In genomic region chr1:6080469-6080868, GRCh38 we compare ENCODE assay signal across 15 cellular contexts. TPM values are rescaled to one million over a fixed set of nuclear protein-coding genes. Genes with fewer than 3 reads are reported as not detected.
DNase-seq lines count a peak whose midpoint lies in the region; ATAC-seq, FAIRE-seq and TF ChIP-seq lines count a peak whose summit lies in the region.
"Had no signal": no experiment of that assay in that cellular context is flagged by ENCODE, and none has a peak within 500 bp of the region (broad histone marks: within the 10 kb centered on the region; RNA-seq: fewer than 3 reads in every experiment).

No MANE protein-coding gene starts in this region.

- H3K9ac ChIP-seq in IMR-90 (ENCODE audit: low read depth, low read length): no peak overlapping the region

- no peak overlapping the region for H3K23ac ChIP-seq in IMR-90 (ENCODE audit: low read depth, low read length)

- POLR2A ChIA-PET in IMR-90 (lab: Charles Lee; ENCODE audit: unreplicated experiment): no interaction called here

- no peak overlapping the region for H2AK5ac ChIP-seq in IMR-90 (ENCODE audit: low read depth, low read length)

- H2BK120ac ChIP-seq in IMR-90 (ENCODE audit: low read depth, low read length): no peak overlapping the region

- no peak for FAIRE-seq in D721Med (lab: Jason Lieb, UNC)

- no peak overlapping the region for H3K27ac ChIP-seq in IMR-90 (ENCODE audit: insufficient read depth, low read length)
- no peak overlapping the region for H3K27ac ChIP-seq in transverse colon
- H3K27ac ChIP-seq: suprapubic skin had no signal

- no peak overlapping the region for H2BK20ac ChIP-seq in IMR-90 (ENCODE audit: low read depth, low read length)

- no peaks in the 10 kb centered on the region for H3K79me1 ChIP-seq in IMR-90 (ENCODE audit: low read depth in 1 of 2, low read length in 2 of 2)

- intact Hi-C loops in IMR-90 (cut with micrococcal nuclease): no loop called here
- intact Hi-C loops in transverse colon (cut with DNase I; ENCODE audit: low total_unique reads): no loop called here
- intact Hi-C loops in lower leg skin (cut with DNase I; ENCODE audit: low total_unique reads): no loop called here

- TF ChIP-seq EP300 in transverse colon (IDR thresholded peaks at IDR 0.05; ENCODE audit: low read depth): no peak

- no peak overlapping the region for H2BK15ac ChIP-seq in IMR-90 (ENCODE audit: low read depth, low read length)

- TF ChIP-seq CTCF in D721Med (IDR thresholded peaks at IDR 0.05; ENCODE audit: insufficient read depth, missing control alignments) (peak; percentile 13), IMR-90 (conservative IDR thresholded peaks at IDR 0.05; ENCODE audit: low read depth, low read length) (0 out of 2 replicates have a peak, but pooled peaks have one; percentile 15), kidney epithelial cell (IDR thresholded peaks at IDR 0.05; ENCODE audit: insufficient read depth, low read length, poor library complexity, severe bottlenecking) (peak; percentile 21), transverse colon (IDR thresholded peaks at IDR 0.05) (no peak), lower leg skin (IDR thresholded peaks at IDR 0.05) (no peak)

- ATAC-seq in IMR-90 (ENCODE audit: low read depth): no peak
- no peak for ATAC-seq in GM21576 (IDR thresholded peaks at IDR 0.05; ENCODE audit: unreplicated experiment)
- ATAC-seq: activated CD8-positive, alpha-beta T cell treated with anti-CD3 and anti-CD28 coated beads, Interleukin-2, amount 10 ng/mL, durations not matched to agents 7 days and 5 days; mucosa of descending colon; T-helper 17 cell had no signal

- H2AK9ac ChIP-seq in IMR-90 (replicated peaks; ENCODE audit: low read depth, low read length, poor library complexity): no peak overlapping the region

- no peak overlapping the region for H3K4me2 ChIP-seq in IMR-90 (ENCODE audit: low read depth, low read length)

- no peak overlapping the region for H2BK5ac ChIP-seq in IMR-90 (ENCODE audit: low read depth, low read length, poor library complexity, severe bottlenecking)

- peaks cover 25% of the 10 kb centered on the region; the same call in 1 of the 2 replicates for H3K27me3 ChIP-seq in IMR-90 (ENCODE audit: control insufficient read depth, insufficient read depth, low read length)
- peaks cover 52% of the 10 kb centered on the region for H3K27me3 ChIP-seq in kidney epithelial cell (ENCODE audit: control insufficient read depth, insufficient read depth, low read length)
- H3K27me3 ChIP-seq in transverse colon: no peaks in the 10 kb centered on the region
- H3K27me3 ChIP-seq: suprapubic skin had no signal

- CTCF ChIA-PET in IMR-90 (lab: Yijun Ruan, JAX): no interaction called here

- no peak for TF ChIP-seq POLR2A in IMR-90 (IDR thresholded peaks at IDR 0.05; ENCODE audit: low read depth, low read length)
- no peak for TF ChIP-seq POLR2A in transverse colon (IDR thresholded peaks at IDR 0.05)
- no peak for TF ChIP-seq POLR2A in lower leg skin (IDR thresholded peaks at IDR 0.05)

- no peaks in the 10 kb centered on the region for H4K20me1 ChIP-seq in IMR-90 (ENCODE audit: insufficient read depth, low read length)

- no peak overlapping the region for H4K91ac ChIP-seq in IMR-90 (ENCODE audit: insufficient read depth, low read depth, low read length)

- H3K4ac ChIP-seq in IMR-90 (ENCODE audit: low read depth, low read length): no peak overlapping the region

- dilution Hi-C loops in IMR-90 (cut with HindIII; ENCODE audit: low sequenced_read_pairs, unreplicated experiment): no loop called here

- in situ Hi-C loops in IMR-90 (cut with MboI; ENCODE audit: low sequenced_read_pairs) (no loop called here), transverse colon (cut with MboI; ENCODE audit: low pct_ligation_motif_present in 1 of 4, low pct_unique_long_range_greater_than_20kb in 1 of 4, low sequenced_read_pairs in 3 of 4) (no loop called here)

- no peak overlapping the region for H2AFZ ChIP-seq in IMR-90 (replicated peaks; ENCODE audit: low read length, poor library complexity)

- no peaks in the 10 kb centered on the region for H3K4me1 ChIP-seq in IMR-90 (ENCODE audit: control insufficient read depth, insufficient read depth, low read length)
- peaks cover 0 to 20% (median 0%) of the 10 kb centered on the region in 4 donors for H3K4me1 ChIP-seq in transverse colon

- H3K9me3 ChIP-seq in IMR-90 (ENCODE audit: control insufficient read depth, insufficient read depth, low read length): no peaks in the 10 kb centered on the region
- no peaks in the 10 kb centered on the region for H3K9me3 ChIP-seq in transverse colon
- H3K9me3 ChIP-seq: mucosa of descending colon, suprapubic skin had no signal

- H3K4me3 ChIP-seq in IMR-90 (ENCODE audit: insufficient read depth, low read depth, low read length) (no peak overlapping the region), kidney epithelial cell (ENCODE audit: low read depth, low read length) (no peak overlapping the region), transverse colon (no peak overlapping the region), lower leg skin (ENCODE audit: low read depth, poor library complexity, severe bottlenecking) (no peak overlapping the region)
- H3K4me3 ChIP-seq: mucosa of descending colon, suprapubic skin had no signal

- H3K36me3 ChIP-seq in IMR-90 (ENCODE audit: control insufficient read depth, insufficient read depth, low read length): no peaks in the 10 kb centered on the region
- no peaks in the 10 kb centered on the region for H3K36me3 ChIP-seq in kidney epithelial cell (ENCODE audit: control insufficient read depth, insufficient read depth, low read length)
- H3K36me3 ChIP-seq in transverse colon: no peaks in the 10 kb centered on the region
- H3K36me3 ChIP-seq: suprapubic skin had no signal

- DNase-seq in D721Med (ENCODE audit: insufficient read length, low spot score) (no peak), IMR-90 (no peak), anterior cingulate cortex (lab: John Stamatoyannopoulos, UW) (peak in 41 of 58 donors; percentile 5 to 83 (median 52)), kidney epithelial cell (ENCODE audit: low read depth) (no peak), transverse colon (no peak), lower leg skin (ENCODE audit: low spot score in 2 of 2) (no peak), NCI-H2029 treated with DMSO at 0.1 percent for 48 hours (lab: John Stamatoyannopoulos, UW) (no peak)
- DNase-seq: activated CD8-positive, alpha-beta T cell treated with anti-CD3 and anti-CD28 coated beads, Interleukin-2, amount 10 ng/mL, durations not matched to agents 7 days and 5 days; activated naive CD4-positive, alpha-beta T cell treated with anti-CD3 and anti-CD28 coated beads, Interleukin-2, amount 50 U/mL, for 16 hours; effector CD4-positive, alpha-beta T cell; NCI-H1105 treated with DMSO at 0.1 percent for 48 hours; T-helper 17 cell had no signal

- no TSS peak for BruUV-seq in IMR-90 (replicated peaks; lab: Mats Ljungman, UMichigan)

- 0% methylated on average over 1 of the region's 12 CpGs; no CpG with 5 or more reads in 1 of the 2 experiments for WGBS in IMR-90 (ENCODE audit: extremely low coverage in 2 of 2, insufficient read length in 1 of 2), 2 experiments
- WGBS in transverse colon (ENCODE audit: low coverage in 1 of 2), 2 donors: 64% methylated on average over 12 of the region's 12 CpGs; no CpG with 5 or more reads in 1 of the 2 donors
- 44 to 45% methylated on average over 12 of the region's 12 CpGs for WGBS in lower leg skin, 2 donors

- H3K14ac ChIP-seq in IMR-90 (replicated peaks; ENCODE audit: low read depth, low read length): no peak overlapping the region

- H3K9me1 ChIP-seq in IMR-90 (ENCODE audit: insufficient read depth, low read length): no peaks in the 10 kb centered on the region

- no peak overlapping the region for H3K56ac ChIP-seq in IMR-90 (ENCODE audit: extremely low read depth, insufficient read depth, low read length)

- H3K18ac ChIP-seq in IMR-90 (ENCODE audit: low read depth, low read length): no peak overlapping the region

- H4K5ac ChIP-seq in IMR-90 (ENCODE audit: low read depth, low read length): no peak overlapping the region

- TF ChIP-seq RAD21 in IMR-90 (IDR thresholded peaks at IDR 0.05; ENCODE audit: low read length): no peak

- no peak overlapping the region for H4K8ac ChIP-seq in IMR-90 (ENCODE audit: low read depth in 2 of 2, low read length in 2 of 2)

TF ChIP-seq in IMR-90, 13 proteins besides CTCF, POLR2A, EP300 and RAD21:
- TF ChIP-seq SMC3 (IDR thresholded peaks at IDR 0.05; ENCODE audit: low read depth, low read length) (no peak), BHLHE40 (IDR thresholded peaks at IDR 0.05; ENCODE audit: low read depth, low read length) (no peak), MXI1 (IDR thresholded peaks at IDR 0.05; ENCODE audit: borderline replicate concordance, low read depth, low read length) (no peak), RCOR1 (IDR thresholded peaks at IDR 0.05; ENCODE audit: insufficient replicate concordance, low read length) (no peak)
- TF ChIP-seq, protein P1, sequence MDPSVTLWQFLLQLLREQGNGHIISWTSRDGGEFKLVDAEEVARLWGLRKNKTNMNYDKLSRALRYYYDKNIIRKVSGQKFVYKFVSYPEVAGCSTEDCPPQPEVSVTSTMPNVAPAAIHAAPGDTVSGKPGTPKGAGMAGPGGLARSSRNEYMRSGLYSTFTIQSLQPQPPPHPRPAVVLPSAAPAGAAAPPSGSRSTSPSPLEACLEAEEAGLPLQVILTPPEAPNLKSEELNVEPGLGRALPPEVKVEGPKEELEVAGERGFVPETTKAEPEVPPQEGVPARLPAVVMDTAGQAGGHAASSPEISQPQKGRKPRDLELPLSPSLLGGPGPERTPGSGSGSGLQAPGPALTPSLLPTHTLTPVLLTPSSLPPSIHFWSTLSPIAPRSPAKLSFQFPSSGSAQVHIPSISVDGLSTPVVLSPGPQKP (IDR thresholded peaks at IDR 0.05; ENCODE audit: borderline replicate concordance, low read depth, low read length): no peak

RNA-seq across cellular contexts. Expression of gene KCNAB2, which starts 34.8 kb away (rescaled TPM):
- total RNA-seq in IMR-90 (2012; rRNA removed) (1.1 and 1.3 TPM in 2 replicates), kidney epithelial cell (1.6 and 2.7 TPM in 2 replicates), transverse colon (10 to 100 TPM in 1 of 4 donors, 1 to 10 TPM in 2, under 1 TPM in 1; 1.00 to 25.4 (median 7.9) TPM), lower leg skin (10 to 100 TPM in 2 of 4 donors, 1 to 10 TPM in 2; 4.2 to 12.0 (median 10.0) TPM)
- polyA plus RNA-seq in IMR-90 (2012; rRNA removed): 4.2 and 4.7 TPM in 2 replicates
- 3.1 and 4.9 TPM in 2 replicates for polyA plus RNA-seq in IMR-90 (2012; cell fraction: cytosol; rRNA removed)
- polyA plus RNA-seq in IMR-90 (2012; cell fraction: nucleus; rRNA removed; ENCODE audit: low replicate concordance): 12.2 and 13.0 TPM in 2 replicates

Comparison
In these comparisons a context has a peak if more than half of its experiments do, and no peak if none do; other contexts are left out.
1. DNase-seq: peak in anterior cingulate cortex (41 of 58); none in D721Med (single experiment), IMR-90 (single experiment), kidney epithelial cell (single experiment), transverse colon (single experiment), lower leg skin (0 of 2) and NCI-H2029 treated with DMSO at 0.1 percent for 48 hours (single experiment).
2. CTCF ChIP-seq: peak in D721Med (single experiment), IMR-90 (single experiment) and kidney epithelial cell (single experiment); none in transverse colon (0 of 5) and lower leg skin (0 of 3).